1 cellular context compared by ENCODE assay signal in genomic region chr1:162790985-162791357, GRCh38.
TF ChIP-seq lines count a peak whose summit lies in the region.

No MANE protein-coding gene starts in this region.

TF ChIP-seq in H1, 55 proteins besides CTCF, POLR2A, EP300 and RAD21:
- TF ChIP-seq PHF8 (conservative IDR thresholded peaks at IDR 0.05; ENCODE audit: low read depth, low read length) = 0 out of 2 replicates have a peak, but pooled peaks have one; percentile 19
